Comparison of ENCODE assay signal across 27 cellular contexts in the genomic region with DNA sequence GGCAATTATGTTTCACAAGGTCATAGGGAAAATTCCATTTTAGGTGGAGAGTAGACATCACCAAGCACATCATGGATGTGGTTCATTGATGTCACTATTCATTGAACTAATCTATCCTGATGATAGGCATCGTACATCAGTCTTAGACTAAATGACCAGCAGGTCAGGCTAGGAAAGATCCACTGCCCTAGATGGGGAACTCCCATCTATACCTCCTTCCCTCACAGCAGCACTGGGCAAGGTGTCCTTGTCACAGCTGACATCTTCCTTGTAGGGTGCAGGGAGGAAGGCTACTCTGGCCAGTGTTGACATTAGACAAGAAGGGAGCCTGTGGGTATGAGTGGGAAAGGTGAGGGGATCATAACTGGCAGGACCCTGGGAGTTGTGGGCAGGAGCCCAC.
"Had no signal": no experiment of that assay in that cellular context is flagged by ENCODE, and none has a peak within 500 bp of the region (broad histone marks: within the 10 kb centered on the region; RNA-seq: fewer than 3 reads in every experiment).

No MANE protein-coding gene starts in this region.

- H3K4me3 Mint-ChIP-seq: activated CD4-positive, alpha-beta memory T cell treated with anti-CD3 and anti-CD28 coated beads, Interleukin-2, amount 10 ng/mL, durations not matched to agents 7 days and 5 days; activated CD4-positive, alpha-beta T cell treated with anti-CD3 and anti-CD28 coated beads, Interleukin-2, amount 10 ng/mL, durations not matched to agents 7 days and 5 days; activated naive CD8-positive, alpha-beta T cell; activated T-cell treated with anti-CD3 and anti-CD28 coated beads, Interleukin-2, amount 50 U/mL, for 24 hours; activated T-cell treated with anti-CD3 and anti-CD28 coated beads, Interleukin-2, amount 50 U/mL, for 72 hours; central memory CD8-positive, alpha-beta T cell; dendritic cell treated with granulocyte-macrophage colony-stimulating factor and Interleukin-4, amounts not matched to agents 40 ng/mL and 50 ng/mL, for 4 days; effector memory CD8-positive, alpha-beta T cell; WTC11 had no signal

- ATAC-seq: activated T-cell treated with anti-CD3 and anti-CD28 coated beads, Interleukin-2, amount 50 U/mL, for 72 hours; effector memory CD8-positive, alpha-beta T cell; esophagus mucosa; WTC11 had no signal

- H3K27ac ChIP-seq: brain microvascular endothelial cell, coronary artery, dorsolateral prefrontal cortex, VCaP had no signal

- DNase-seq: activated CD4-positive, alpha-beta memory T cell treated with anti-CD3 and anti-CD28 coated beads, Interleukin-2, amount 10 ng/mL, durations not matched to agents 7 days and 5 days; activated CD4-positive, alpha-beta T cell treated with anti-CD3 and anti-CD28 coated beads for 1 hour; activated CD4-positive, alpha-beta T cell treated with anti-CD3 and anti-CD28 coated beads for 4 hours; activated CD4-positive, alpha-beta T cell treated with anti-CD3 and anti-CD28 coated beads, Interleukin-2, amount 10 ng/mL, durations not matched to agents 7 days and 5 days; activated CD4-positive, alpha-beta T cell treated with anti-CD3 and anti-CD28 coated beads, Interleukin-2, amount 50 U/mL, for 4 hours; activated CD8-positive, alpha-beta memory T cell treated with anti-CD3 and anti-CD28 coated beads, Interleukin-2, amount 50 U/mL, for 48 hours; activated gamma-delta T cell treated with Interleukin-2 at 50 U/mL for 16 hours; activated naive CD4-positive, alpha-beta T cell treated with anti-CD3 and anti-CD28 coated beads, Interleukin-2, amount 50 U/mL, for 16 hours; activated naive CD4-positive, alpha-beta T cell treated with Interleukin-2 at 50 U/mL for 16 hours; activated T-cell treated with anti-CD3 and anti-CD28 coated beads for 4 hours; activated T-cell treated with anti-CD3 and anti-CD28 coated beads, Interleukin-2, amount 50 U/mL, for 24 hours; activated T-cell treated with anti-CD3 and anti-CD28 coated beads, Interleukin-2, amount 50 U/mL, for 72 hours; amniotic stem cell; anterior cingulate cortex; brain microvascular endothelial cell; dorsolateral prefrontal cortex; effector CD4-positive, alpha-beta T cell; effector memory CD8-positive, alpha-beta T cell; foreskin fibroblast; T-helper 2 cell had no signal

- H3K9me3 Mint-ChIP-seq: activated CD4-positive, alpha-beta memory T cell treated with anti-CD3 and anti-CD28 coated beads, Interleukin-2, amount 10 ng/mL, durations not matched to agents 7 days and 5 days; activated CD4-positive, alpha-beta T cell treated with anti-CD3 and anti-CD28 coated beads, Interleukin-2, amount 10 ng/mL, durations not matched to agents 7 days and 5 days; activated T-cell treated with anti-CD3 and anti-CD28 coated beads, Interleukin-2, amount 50 U/mL, for 24 hours; activated T-cell treated with anti-CD3 and anti-CD28 coated beads, Interleukin-2, amount 50 U/mL, for 72 hours; central memory CD8-positive, alpha-beta T cell; dendritic cell treated with granulocyte-macrophage colony-stimulating factor and Interleukin-4, amounts not matched to agents 40 ng/mL and 50 ng/mL, for 4 days; effector memory CD8-positive, alpha-beta T cell; WTC11 had no signal

- H3K27ac Mint-ChIP-seq: activated CD4-positive, alpha-beta memory T cell treated with anti-CD3 and anti-CD28 coated beads, Interleukin-2, amount 10 ng/mL, durations not matched to agents 7 days and 5 days; activated CD4-positive, alpha-beta T cell treated with anti-CD3 and anti-CD28 coated beads, Interleukin-2, amount 10 ng/mL, durations not matched to agents 7 days and 5 days; activated naive CD8-positive, alpha-beta T cell; activated T-cell treated with anti-CD3 and anti-CD28 coated beads, Interleukin-2, amount 50 U/mL, for 24 hours; activated T-cell treated with anti-CD3 and anti-CD28 coated beads, Interleukin-2, amount 50 U/mL, for 72 hours; dendritic cell treated with granulocyte-macrophage colony-stimulating factor and Interleukin-4, amounts not matched to agents 40 ng/mL and 50 ng/mL, for 4 days; effector memory CD8-positive, alpha-beta T cell; WTC11 had no signal

- H3K36me3 ChIP-seq: brain microvascular endothelial cell had no signal

- H3K27me3 ChIP-seq: brain microvascular endothelial cell had no signal

- H3K4me3 ChIP-seq: coronary artery, dorsolateral prefrontal cortex had no signal

- H3K36me3 Mint-ChIP-seq: activated naive CD8-positive, alpha-beta T cell; WTC11 had no signal
